1 cellular context compared by ENCODE assay signal in the genomic region with DNA sequence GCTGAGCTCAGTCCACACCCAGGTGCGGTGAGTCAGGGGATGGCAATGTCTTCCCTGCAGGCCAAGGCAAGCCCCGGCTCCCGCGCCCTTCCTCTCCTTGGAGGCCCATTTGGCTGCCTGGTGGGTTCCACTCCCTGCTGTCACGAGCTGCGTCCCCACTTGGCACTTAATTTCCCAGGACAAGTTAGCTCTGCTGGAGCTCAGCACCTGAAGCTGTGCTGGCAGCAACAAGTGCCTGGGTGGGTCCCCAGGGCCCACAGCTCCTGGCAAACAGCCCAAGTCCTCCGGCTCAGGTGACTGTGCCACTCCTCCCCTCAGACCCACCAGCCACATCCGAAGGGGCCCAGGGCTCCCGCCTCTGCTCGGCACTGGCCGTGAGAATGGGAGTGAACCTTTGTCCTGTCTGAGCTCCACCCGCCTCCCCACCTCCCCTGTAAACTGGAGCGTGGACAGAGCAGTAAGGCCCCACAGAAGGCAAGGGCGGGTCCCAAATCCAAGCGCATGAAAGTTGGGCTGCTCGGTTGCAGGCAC.
TF ChIP-seq lines count a peak whose summit lies in the region.

No MANE protein-coding gene starts in this region.

TF ChIP-seq in HEK293, 187 proteins besides CTCF, POLR2A, EP300 and RAD21 (continued from another document):
- TF ChIP-seq ZNF692 (tag by site-specific recombination; IDR thresholded peaks at IDR 0.05) (peak; percentile 82), ZBTB11 (tag by site-specific recombination; conservative IDR thresholded peaks at IDR 0.05; ENCODE audit: low read depth) (no peak), ZNF10 (tag by site-specific recombination; IDR thresholded peaks at IDR 0.05) (0 out of 2 replicates have a peak, but pooled peaks have one; percentile 23), WT1 (tag by site-specific recombination; IDR thresholded peaks at IDR 0.05) (peak; percentile 62), ZNF341 (tag by site-specific recombination; IDR thresholded peaks at IDR 0.05; ENCODE audit: low read depth) (peak; percentile 29), SP7 (tag by site-specific recombination; IDR thresholded peaks at IDR 0.05) (peak; percentile 40; the same call in 1 of the 2 replicates), ZNF140 (tag by site-specific recombination; IDR thresholded peaks at IDR 0.05) (no peak), KLF17 (tag by site-specific recombination; IDR thresholded peaks at IDR 0.05) (peak; percentile 95), ZNF311 (tag by site-specific recombination; IDR thresholded peaks at IDR 0.05; ENCODE audit: borderline replicate concordance) (no peak), ZNF37A (tag by site-specific recombination; IDR thresholded peaks at IDR 0.05) (peak; percentile 87), ZBTB10 (tag by site-specific recombination; IDR thresholded peaks at IDR 0.05) (peak; percentile 68), TRIM28 (IDR thresholded peaks at IDR 0.05; ENCODE audit: borderline replicate concordance, low read length) (no peak), EGR2 (tag by site-specific recombination; IDR thresholded peaks at IDR 0.05; ENCODE audit: low read depth) (peak; percentile 61), FEZF1 (tag by site-specific recombination; IDR thresholded peaks at IDR 0.05) (0 out of 2 replicates have a peak, but pooled peaks have one; percentile 9), ZNF449 (tag by site-specific recombination; IDR thresholded peaks at IDR 0.05) (peak; percentile 55; the same call in 1 of the 2 replicates), KLF1 (tag by site-specific recombination; IDR thresholded peaks at IDR 0.05) (peak; percentile 95), REPIN1 (tag by site-specific recombination; IDR thresholded peaks at IDR 0.05; ENCODE audit: low read depth) (no peak), OSR2 (tag by site-specific recombination; IDR thresholded peaks at IDR 0.05) (peak; percentile 38; the same call in 1 of the 2 replicates)
- TF ChIP-seq, protein P1, sequence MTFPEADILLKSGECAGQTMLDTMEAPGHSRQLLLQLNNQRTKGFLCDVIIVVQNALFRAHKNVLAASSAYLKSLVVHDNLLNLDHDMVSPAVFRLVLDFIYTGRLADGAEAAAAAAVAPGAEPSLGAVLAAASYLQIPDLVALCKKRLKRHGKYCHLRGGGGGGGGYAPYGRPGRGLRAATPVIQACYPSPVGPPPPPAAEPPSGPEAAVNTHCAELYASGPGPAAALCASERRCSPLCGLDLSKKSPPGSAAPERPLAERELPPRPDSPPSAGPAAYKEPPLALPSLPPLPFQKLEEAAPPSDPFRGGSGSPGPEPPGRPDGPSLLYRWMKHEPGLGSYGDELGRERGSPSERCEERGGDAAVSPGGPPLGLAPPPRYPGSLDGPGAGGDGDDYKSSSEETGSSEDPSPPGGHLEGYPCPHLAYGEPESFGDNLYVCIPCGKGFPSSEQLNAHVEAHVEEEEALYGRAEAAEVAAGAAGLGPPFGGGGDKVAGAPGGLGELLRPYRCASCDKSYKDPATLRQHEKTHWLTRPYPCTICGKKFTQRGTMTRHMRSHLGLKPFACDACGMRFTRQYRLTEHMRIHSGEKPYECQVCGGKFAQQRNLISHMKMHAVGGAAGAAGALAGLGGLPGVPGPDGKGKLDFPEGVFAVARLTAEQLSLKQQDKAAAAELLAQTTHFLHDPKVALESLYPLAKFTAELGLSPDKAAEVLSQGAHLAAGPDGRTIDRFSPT (tag by site-specific recombination; IDR thresholded peaks at IDR 0.05), result peak; percentile 42; the same call in 1 of the 2 replicates
- TF ChIP-seq, protein P2, sequence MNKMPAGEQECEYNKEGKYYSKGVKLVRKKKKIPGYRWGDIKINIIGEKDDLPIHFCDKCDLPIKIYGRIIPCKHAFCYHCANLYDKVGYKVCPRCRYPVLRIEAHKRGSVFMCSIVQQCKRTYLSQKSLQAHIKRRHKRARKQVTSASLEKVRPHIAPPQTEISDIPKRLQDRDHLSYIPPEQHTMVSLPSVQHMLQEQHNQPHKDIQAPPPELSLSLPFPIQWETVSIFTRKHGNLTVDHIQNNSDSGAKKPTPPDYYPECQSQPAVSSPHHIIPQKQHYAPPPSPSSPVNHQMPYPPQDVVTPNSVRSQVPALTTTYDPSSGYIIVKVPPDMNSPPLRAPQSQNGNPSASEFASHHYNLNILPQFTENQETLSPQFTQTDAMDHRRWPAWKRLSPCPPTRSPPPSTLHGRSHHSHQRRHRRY (tag by site-specific recombination; IDR thresholded peaks at IDR 0.05), result no peak
